8 cellular contexts compared by ENCODE assay signal in the genomic region with DNA sequence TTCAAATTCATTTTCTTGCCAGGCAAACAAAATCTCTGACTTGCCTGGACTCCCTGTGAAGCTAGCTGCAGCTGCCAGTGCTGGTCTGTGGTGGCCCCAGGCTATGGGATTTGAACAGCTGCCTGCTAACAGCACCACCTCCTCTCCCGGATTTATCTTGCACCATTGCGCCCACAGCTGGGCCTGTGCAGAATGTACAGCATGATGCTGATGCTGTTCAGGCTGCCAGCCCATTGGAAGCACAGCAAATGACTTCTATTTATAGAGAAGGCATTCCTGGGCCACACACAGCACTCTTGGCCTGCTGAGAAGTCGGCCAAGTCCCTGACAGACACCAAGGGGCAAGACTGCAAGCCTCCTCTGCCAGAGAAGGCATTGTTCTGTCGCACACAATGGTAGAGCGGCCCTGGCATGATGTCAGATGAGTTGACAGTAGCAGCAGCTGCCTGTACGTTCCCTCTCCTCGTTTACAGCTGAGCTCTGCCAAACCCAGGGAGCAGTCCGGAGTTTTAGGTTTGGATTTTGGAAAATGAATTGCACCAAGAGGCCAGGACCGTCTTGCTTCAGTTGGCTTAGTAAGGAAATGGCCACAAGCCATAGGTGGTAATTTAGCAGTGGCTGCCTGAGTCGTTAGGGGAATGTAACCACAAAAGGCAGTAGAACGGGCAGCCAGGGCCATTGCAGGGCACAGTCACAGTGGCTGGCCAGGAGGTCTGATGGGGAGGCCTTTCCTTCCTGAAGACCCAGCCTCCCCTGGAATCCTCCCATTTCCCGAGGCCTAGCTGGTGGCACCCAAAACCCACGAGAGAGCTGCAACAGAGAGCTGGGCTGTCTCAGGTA. TPM values are rescaled to one million over a fixed set of nuclear protein-coding genes. Genes with fewer than 3 reads are reported as not detected.
A peak's percentile ranks its signal among the peaks of the same experiment; 100 is the strongest.
DNase-seq lines count a peak whose midpoint lies in the region; ATAC-seq, FAIRE-seq and TF ChIP-seq lines count a peak whose summit lies in the region.

No MANE protein-coding gene starts in this region.

- no peaks in the 10 kb centered on the region for H3K36me3 Mint-ChIP-seq in activated CD8-positive, alpha-beta T cell treated with anti-CD3 and anti-CD28 coated beads for 36 hours (ENCODE audit: low read depth)

- H3K9me3 Mint-ChIP-seq in activated CD8-positive, alpha-beta T cell treated with anti-CD3 and anti-CD28 coated beads for 36 hours, result no peaks in the 10 kb centered on the region

- no peak overlapping the region for H3K4me3 Mint-ChIP-seq in activated CD8-positive, alpha-beta T cell treated with anti-CD3 and anti-CD28 coated beads for 36 hours

- H3K4me1 Mint-ChIP-seq in activated CD8-positive, alpha-beta T cell treated with anti-CD3 and anti-CD28 coated beads for 36 hours (ENCODE audit: low read depth), result no peaks in the 10 kb centered on the region

- TF ChIP-seq CTCF in cardiac fibroblast (IDR thresholded peaks at IDR 0.05; ENCODE audit: low read depth, low read length), result no peak
- TF ChIP-seq CTCF in activated CD8-positive, alpha-beta T cell treated with anti-CD3 and anti-CD28 coated beads for 36 hours (IDR thresholded peaks at IDR 0.05), result no peak

- WGBS in aorta, 2 donors, result 4 to 10% methylated on average over 13 of the region's 13 CpGs

- intact Hi-C loops in aorta (cut with DNase I), result loop anchor here in 1 of 2 donors (5.0 kb wide), 1 partner anchor 109 kb away; a partner anchor contains a TSS
- intact Hi-C loops in activated CD8-positive, alpha-beta T cell treated with anti-CD3 and anti-CD28 coated beads for 36 hours (cut with micrococcal nuclease), result no loop called here

- no peaks in the 10 kb centered on the region for H3K27me3 Mint-ChIP-seq in activated CD8-positive, alpha-beta T cell treated with anti-CD3 and anti-CD28 coated beads for 36 hours

- no peak for FAIRE-seq in GM12892 (lab: Jason Lieb, UNC)

- TF ChIP-seq POLR2A in GM12892 (IDR thresholded peaks at IDR 0.05; ENCODE audit: low read depth, low read length), result no peak

- no peaks in the 10 kb centered on the region for H3K36me3 ChIP-seq in aorta (ENCODE audit: control insufficient read depth in 1 of 2, insufficient read depth in 2 of 2, low read length in 1 of 2)

- ATAC-seq in aorta (ENCODE audit: low FRiP score), result peak; percentile 85
- no peak for ATAC-seq in activated CD8-positive, alpha-beta T cell treated with anti-CD3 and anti-CD28 coated beads for 36 hours
- no peak for ATAC-seq in GM19328 (IDR thresholded peaks at IDR 0.05; ENCODE audit: unreplicated experiment)

- CTCF ChIA-PET in activated CD8-positive, alpha-beta T cell treated with anti-CD3 and anti-CD28 coated beads for 36 hours (lab: Charles Lee), result interaction anchor here (1.0 kb wide), 1 partner anchor 50 kb away, joined by 3 read pairs; no protein-coding TSS in a partner anchor

- H3K9me3 ChIP-seq in aorta (ENCODE audit: control insufficient read depth, low read length), result no peaks in the 10 kb centered on the region

- POLR2A ChIA-PET in activated CD8-positive, alpha-beta T cell treated with anti-CD3 and anti-CD28 coated beads for 36 hours (lab: Charles Lee), result no interaction called here

- no peaks in the 10 kb centered on the region for H3K27me3 ChIP-seq in aorta (ENCODE audit: control insufficient read depth in 1 of 2, insufficient read depth in 2 of 2, low read length in 1 of 2)

- peak overlapping the region; percentile 89 to 98 for H3K27ac ChIP-seq in aorta (ENCODE audit: low read depth in 1 of 2, low read length in 2 of 2)

- peaks cover 3 to 12% of the 10 kb centered on the region in 2 donors for H3K4me1 ChIP-seq in aorta (ENCODE audit: control insufficient read depth in 1 of 2, insufficient read depth in 2 of 2, low read length in 2 of 2)

- H3K4me3 ChIP-seq in cardiac fibroblast (replicated peaks in 1 of 2; ENCODE audit: low read depth in 2 of 2, low read length in 2 of 2) (no peak overlapping the region), aorta (ENCODE audit: low read length in 2 of 2) (no peak overlapping the region)

- DNase-seq in GM04503 (ENCODE audit: low read depth) (peak; percentile 89), NCI-H510A treated with DMSO at 0.1 percent for 48 hours (lab: John Stamatoyannopoulos, UW) (peak; percentile 77), cardiac fibroblast (ENCODE audit: low read depth in 2 of 2) (peak; percentile 70 to 93), left kidney (ENCODE audit: low read depth, low spot score) (peak; percentile 77), aorta (peak; percentile 87 to 90), GM12892 (ENCODE audit: insufficient read length) (no peak)
- no peak for DNase-seq in activated CD8-positive, alpha-beta T cell treated with anti-CD3 and anti-CD28 coated beads for 36 hours

- no peak overlapping the region for H3K27ac Mint-ChIP-seq in activated CD8-positive, alpha-beta T cell treated with anti-CD3 and anti-CD28 coated beads for 36 hours

RNA-seq across cellular contexts. Expression of a gene that starts 38.5 kb away (rescaled TPM):
- 10 to 100 TPM; 43.4 to 72.5 TPM for total RNA-seq in aorta
- polyA plus RNA-seq in aorta, result 100 to 1,000 TPM in 1 of 2 donors, 10 to 100 TPM in 1; 44.5 to 110 TPM
- 1.4 TPM for polyA plus RNA-seq in GM12892 (2012; ENCODE audit: missing spikeins)
- total RNA-seq in activated CD8-positive, alpha-beta T cell treated with anti-CD3 and anti-CD28 coated beads for 36 hours, result 1 to 10 TPM; 3.2 to 3.3 TPM

Comparison
In these comparisons a context has a peak if more than half of its experiments do, and no peak if none do; other contexts are left out.
1. DNase-seq: peak in GM04503 (single experiment), NCI-H510A treated with DMSO at 0.1 percent for 48 hours (single experiment), cardiac fibroblast (2 of 2), left kidney (single experiment) and aorta (2 of 2); none in GM12892 (single experiment) and activated CD8-positive, alpha-beta T cell treated with anti-CD3 and anti-CD28 coated beads for 36 hours (single experiment).
2. RNA of a gene that starts 38.5 kb away (total RNA-seq): 43.4 to 72.5 TPM in aorta; 3.2 to 3.3 TPM in activated CD8-positive, alpha-beta T cell treated with anti-CD3 and anti-CD28 coated beads for 36 hours; every median in the first group is over 10 times any median in the second.